In the genomic region with DNA sequence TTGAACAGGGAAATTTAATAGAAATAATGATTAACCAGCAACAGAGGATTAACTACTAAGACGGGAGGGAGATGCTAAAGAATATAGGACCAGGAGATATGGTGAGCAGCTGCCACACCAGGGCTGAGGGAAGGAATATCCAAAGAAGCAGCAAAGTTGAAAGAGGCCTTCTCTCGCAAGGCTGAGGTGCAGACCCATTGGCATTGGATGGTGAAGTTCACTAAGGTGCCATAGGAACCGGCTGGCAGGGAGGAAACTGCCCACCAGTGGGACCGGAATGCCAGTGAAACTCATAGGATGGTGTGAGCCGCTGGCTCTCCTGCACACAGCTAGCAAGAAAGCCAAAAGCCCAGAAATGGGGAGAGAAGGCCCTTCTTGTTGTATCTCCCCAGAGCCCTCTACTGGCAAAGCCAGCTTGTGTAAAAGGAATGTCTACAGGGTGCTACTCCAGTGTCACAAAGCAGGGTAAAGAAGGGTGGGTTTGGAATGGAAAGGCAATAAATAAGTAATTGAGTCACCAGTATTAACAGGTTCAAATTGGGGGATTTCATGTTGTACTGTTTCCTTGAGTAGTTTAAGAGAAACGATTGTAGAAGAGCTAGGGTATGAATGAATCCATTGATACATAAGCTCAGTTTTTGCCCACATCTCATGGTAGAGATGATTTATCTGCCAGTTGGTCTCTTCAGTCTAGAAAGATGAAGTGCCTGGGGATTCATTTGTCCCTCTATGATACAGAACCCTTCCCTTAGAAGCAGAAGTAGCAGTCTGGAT, we compare ENCODE assay signal across 8 cellular contexts. TPM values are rescaled to one million over a fixed set of nuclear protein-coding genes. Genes with fewer than 3 reads are reported as not detected.
DNase-seq lines count a peak whose midpoint lies in the region; ATAC-seq, FAIRE-seq and TF ChIP-seq lines count a peak whose summit lies in the region.

No MANE protein-coding gene starts in this region.

- dilution Hi-C loops in endothelial cell of umbilical vein (cut with MboI; ENCODE audit: extremely low pct_ligation_motif_present, low sequenced_read_pairs) = no loop called here

- H3K79me2 ChIP-seq in endothelial cell of umbilical vein (ENCODE audit: control insufficient read depth, insufficient read depth, low read length) (no peaks in the 10 kb centered on the region), neural progenitor cell (ENCODE audit: low read depth) (no peaks in the 10 kb centered on the region)

- peaks cover 12% of the 10 kb centered on the region for H3K36me3 Mint-ChIP-seq in neural progenitor cell

- H3K27me3 ChIP-seq in endothelial cell of umbilical vein (ENCODE audit: control insufficient read depth in 2 of 2, insufficient read depth in 2 of 2, low read length in 2 of 2) = no peaks in the 10 kb centered on the region
- H3K27me3 ChIP-seq in neural progenitor cell = no peaks in the 10 kb centered on the region

- no peaks in the 10 kb centered on the region for H3K4me1 ChIP-seq in endothelial cell of umbilical vein (ENCODE audit: control insufficient read depth, extremely low read depth, insufficient read depth, low read length)
- no peaks in the 10 kb centered on the region for H3K4me1 ChIP-seq in neural progenitor cell

- no peak for ATAC-seq in GM19463 (IDR thresholded peaks at IDR 0.05; ENCODE audit: unreplicated experiment)
- no peak for ATAC-seq in GM18870 (IDR thresholded peaks at IDR 0.05; ENCODE audit: unreplicated experiment)

- H3K9me3 Mint-ChIP-seq in neural progenitor cell = no peaks in the 10 kb centered on the region

- no peak overlapping the region for H3K27ac Mint-ChIP-seq in neural progenitor cell

- no peaks in the 10 kb centered on the region for H3K36me3 ChIP-seq in endothelial cell of umbilical vein (ENCODE audit: control insufficient read depth in 2 of 2, extremely low read depth in 1 of 2, insufficient read depth in 2 of 2, low read length in 2 of 2)
- H3K36me3 ChIP-seq in neural progenitor cell = no peaks in the 10 kb centered on the region

- peaks cover 3% of the 10 kb centered on the region for H3K4me1 Mint-ChIP-seq in neural progenitor cell

- H3K4me2 ChIP-seq in endothelial cell of umbilical vein (ENCODE audit: insufficient read depth, low read length) (no peak overlapping the region), neural progenitor cell (no peak overlapping the region)

- peaks cover 3% of the 10 kb centered on the region for H3F3A ChIP-seq in neural progenitor cell (ENCODE audit: low read depth)

- CTCF ChIA-PET in endothelial cell of umbilical vein (lab: Charles Lee) = interaction anchor here (0.7 to 2.0 kb wide), 11 partner anchors 8 to 541 kb away, joined by 3 to 8 read pairs (median 6); partner anchors contain the start of gene FARP2

- no peak for TF ChIP-seq POLR2A in endothelial cell of umbilical vein (IDR thresholded peaks at IDR 0.05; ENCODE audit: low read depth, low read length)

- no peaks in the 10 kb centered on the region for H3K27me3 Mint-ChIP-seq in neural progenitor cell (ENCODE audit: insufficient read depth, low read depth)

- H3K9me3 ChIP-seq in endothelial cell of umbilical vein (replicated peaks; ENCODE audit: control insufficient read depth, insufficient read depth, low read length) = no peaks in the 10 kb centered on the region
- no peaks in the 10 kb centered on the region for H3K9me3 ChIP-seq in neural progenitor cell (ENCODE audit: low read depth)

- no peak for FAIRE-seq in endothelial cell of umbilical vein (lab: Jason Lieb, UNC)

- H3K9ac ChIP-seq in endothelial cell of umbilical vein (replicated peaks; ENCODE audit: extremely low read depth, insufficient read depth, low read length) (no peak overlapping the region), neural progenitor cell (no peak overlapping the region)

- TF ChIP-seq CTCF in endothelial cell of umbilical vein (IDR thresholded peaks at IDR 0.05; ENCODE audit: extremely low read depth in 1 of 2, insufficient read depth in 1 of 2, low read depth in 1 of 2, low read length in 2 of 2) (peak; percentile 14 to 44), neural progenitor cell (IDR thresholded peaks at IDR 0.05) (peak; percentile 56)

- DNase-seq in NCI-H526 (lab: John Stamatoyannopoulos, UW) (peak; percentile 44 to 65), NCI-H526 treated with DMSO at 0.1 percent for 48 hours (lab: John Stamatoyannopoulos, UW) (no peak), NAMALWA (ENCODE audit: low spot score) (peak; percentile 44), endothelial cell of umbilical vein (ENCODE audit: low read depth, low spot score) (peak; percentile 31), neural progenitor cell (ENCODE audit: low spot score) (peak; percentile 66), COR-L47 (lab: John Stamatoyannopoulos, UW) (no peak)

- intact Hi-C loops in endothelial cell of umbilical vein (cut with micrococcal nuclease) = no loop called here

- no peak overlapping the region for H3K27ac ChIP-seq in endothelial cell of umbilical vein (ENCODE audit: insufficient read depth, low read depth, low read length)
- no peak overlapping the region for H3K27ac ChIP-seq in neural progenitor cell

- no peaks in the 10 kb centered on the region for H4K20me1 ChIP-seq in endothelial cell of umbilical vein (replicated peaks; ENCODE audit: control insufficient read depth, extremely low read depth, insufficient read depth, low read length)
- H4K20me1 ChIP-seq in neural progenitor cell (ENCODE audit: low read depth) = no peaks in the 10 kb centered on the region

- H3K9me1 ChIP-seq in endothelial cell of umbilical vein (replicated peaks; ENCODE audit: control insufficient read depth, extremely low read depth, insufficient read depth, low read length) = no peaks in the 10 kb centered on the region

- no peak overlapping the region for H3K4me3 Mint-ChIP-seq in neural progenitor cell

- no TSS peak for BruUV-seq in endothelial cell of umbilical vein (replicated peaks; lab: Mats Ljungman, UMichigan)

- H3K4me3 ChIP-seq in endothelial cell of umbilical vein (replicated peaks in 1 of 3; ENCODE audit: insufficient read depth in 1 of 3, low read depth in 1 of 3, low read length in 3 of 3) (no peak overlapping the region), neural progenitor cell (no peak overlapping the region)

- no peak overlapping the region for H2AFZ ChIP-seq in endothelial cell of umbilical vein (ENCODE audit: low read depth, low read length)
- no peak overlapping the region for H2AFZ ChIP-seq in neural progenitor cell (replicated peaks)

- POLR2A ChIA-PET in endothelial cell of umbilical vein (lab: Charles Lee) = no interaction called here

TF ChIP-seq in endothelial cell of umbilical vein, 7 proteins besides CTCF, POLR2A, EP300 and RAD21:
- TF ChIP-seq JUN (IDR thresholded peaks at IDR 0.05; ENCODE audit: borderline replicate concordance, insufficient read depth, insufficient read length, low read depth) (no peak), MAX (IDR thresholded peaks at IDR 0.05; ENCODE audit: insufficient read depth, insufficient read length) (no peak), MYC (IDR thresholded peaks at IDR 0.05; ENCODE audit: low read depth, low read length) (no peak), FOS (IDR thresholded peaks at IDR 0.05; ENCODE audit: borderline replicate concordance, insufficient read depth, low read length) (no peak), EZH2 (IDR thresholded peaks at IDR 0.05; ENCODE audit: borderline replicate concordance, low read depth, low read length, severe bottlenecking) (no peak), POLR2AphosphoS5 (IDR thresholded peaks at IDR 0.05; ENCODE audit: insufficient read depth, low read depth, low read length) (no peak), GATA2 (IDR thresholded peaks at IDR 0.05; ENCODE audit: insufficient read depth, insufficient read length, low read depth, low read length) (no peak)

RNA-seq across cellular contexts. Expression of gene FARP2, which starts 36.0 kb away (rescaled TPM):
- total RNA-seq in endothelial cell of umbilical vein (40.6 and 45.3 TPM in 2 replicates), neural progenitor cell (ENCODE audit: low replicate concordance) (28.6 and 32.3 TPM in 2 replicates)
- polyA plus RNA-seq in endothelial cell of umbilical vein = 15.3 and 17.9 TPM in 2 replicates
- polyA plus RNA-seq in endothelial cell of umbilical vein (2011; cell fraction: cytosol; rRNA removed) = 13.9 and 15.9 TPM in 2 replicates
- 41.7 and 49.8 TPM in 2 replicates for polyA plus RNA-seq in endothelial cell of umbilical vein (2011; cell fraction: nucleus; rRNA removed)
- polyA plus RNA-seq in endothelial cell of umbilical vein (2012) = 29.4 and 36.7 TPM in 2 replicates
- 62.7 and 67.7 TPM in 2 replicates for polyA minus RNA-seq in endothelial cell of umbilical vein
- 17.2 TPM for polyA minus RNA-seq in endothelial cell of umbilical vein (2011; cell fraction: cytosol; rRNA and poly(A)+ RNA removed)
- 56.5 and 61.3 TPM in 2 replicates for polyA minus RNA-seq in endothelial cell of umbilical vein (2011; cell fraction: nucleus; rRNA and poly(A)+ RNA removed)

Comparison
In these comparisons a context has a peak if more than half of its experiments do, and no peak if none do; other contexts are left out.
1. DNase-seq: peak in NCI-H526 (2 of 2), NAMALWA (single experiment), endothelial cell of umbilical vein (single experiment) and neural progenitor cell (single experiment); none in NCI-H526 treated with DMSO at 0.1 percent for 48 hours (single experiment) and COR-L47 (single experiment).